12 cellular contexts compared by ENCODE assay signal in the genomic region with DNA sequence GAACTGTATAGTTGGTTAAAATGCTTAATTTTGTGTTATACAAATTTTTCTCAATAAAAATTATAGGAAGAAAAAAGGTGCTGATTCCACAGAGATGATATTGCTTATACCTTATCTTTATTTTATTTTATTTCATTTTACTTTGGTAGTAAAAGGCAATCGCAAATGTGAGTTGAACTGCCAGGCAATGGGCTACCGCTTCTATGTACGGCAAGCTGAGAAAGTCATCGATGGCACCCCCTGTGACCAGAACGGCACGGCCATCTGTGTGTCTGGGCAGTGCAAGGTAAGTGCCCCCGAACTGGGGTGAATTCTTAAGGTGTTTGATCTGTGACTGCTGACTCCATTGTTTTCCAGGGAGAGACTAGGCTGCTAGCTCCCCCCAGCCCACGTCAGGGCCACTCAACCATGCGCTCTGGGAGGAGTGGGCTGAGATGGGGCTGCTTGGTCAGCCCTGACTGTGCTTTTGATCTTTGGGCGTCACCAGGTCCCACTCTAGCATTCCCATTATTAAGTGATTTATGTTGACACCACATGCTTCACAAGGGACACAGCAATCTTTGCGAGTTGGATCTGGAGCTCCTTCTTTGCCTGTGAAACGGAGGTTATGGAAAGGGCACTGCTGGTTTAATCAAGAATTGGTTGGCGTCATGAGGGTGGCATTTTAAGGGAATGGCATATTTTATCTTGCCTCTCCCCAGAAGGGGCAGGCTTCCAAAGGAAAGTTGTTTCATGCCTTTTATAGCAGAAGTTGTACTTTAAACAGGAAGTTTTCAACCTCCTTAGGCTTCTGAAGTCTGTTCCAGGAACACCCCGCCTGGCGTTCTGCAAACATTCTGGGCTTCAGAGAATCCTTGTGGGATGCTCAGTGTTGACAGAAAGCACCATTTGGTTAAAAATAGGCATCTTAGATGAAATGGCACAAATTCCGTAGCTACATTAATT.
A peak's percentile ranks its signal among the peaks of the same experiment; 100 is the strongest.
DNase-seq lines count a peak whose midpoint lies in the region; ATAC-seq and TF ChIP-seq lines count a peak whose summit lies in the region.
"Had no signal": no experiment of that assay in that cellular context is flagged by ENCODE, and none has a peak within 500 bp of the region (broad histone marks: within the 10 kb centered on the region; RNA-seq: fewer than 3 reads in every experiment).

No MANE protein-coding gene starts in this region.

- DNase-seq in GM04504 (ENCODE audit: low read depth) (peak; percentile 17), chondrocyte (ENCODE audit: low spot score) (no peak), iPS-NIHi11 (ENCODE audit: low spot score) (peak; percentile 22), sciatic nerve (ENCODE audit: low spot score) (no peak), NCI-H1105 (lab: John Stamatoyannopoulos, UW) (no peak)
- DNase-seq in activated T-cell treated with anti-CD3 and anti-CD28 coated beads, Interleukin-2, amount 50 U/mL, for 72 hours, result no peak
- DNase-seq: activated CD4-positive, alpha-beta T cell treated with anti-CD3 and anti-CD28 coated beads for 36 hours; activated naive CD8-positive, alpha-beta T cell treated with anti-CD3 and anti-CD28 coated beads for 36 hours; gastrocnemius medialis; MV-4-11 had no signal

- H3K36me3 Mint-ChIP-seq in chondrocyte (ENCODE audit: low read depth), result no peaks in the 10 kb centered on the region
- no peaks in the 10 kb centered on the region for H3K36me3 Mint-ChIP-seq in activated T-cell treated with anti-CD3 and anti-CD28 coated beads, Interleukin-2, amount 50 U/mL, for 72 hours (ENCODE audit: insufficient read depth in 2 of 2)
- H3K36me3 Mint-ChIP-seq: activated naive CD8-positive, alpha-beta T cell treated with anti-CD3 and anti-CD28 coated beads for 36 hours had no signal

- ATAC-seq in sciatic nerve, result peak; percentile 39
- ATAC-seq in activated T-cell treated with anti-CD3 and anti-CD28 coated beads, Interleukin-2, amount 50 U/mL, for 72 hours (replicated peaks in 1 of 2), result no peak
- ATAC-seq in HG03342 (IDR thresholded peaks at IDR 0.05; ENCODE audit: unreplicated experiment), result no peak
- ATAC-seq in HG02981 (IDR thresholded peaks at IDR 0.05; ENCODE audit: unreplicated experiment), result no peak
- ATAC-seq: activated CD4-positive, alpha-beta T cell treated with anti-CD3 and anti-CD28 coated beads for 36 hours; gastrocnemius medialis had no signal

- peaks cover 7% of the 10 kb centered on the region for H3K4me1 Mint-ChIP-seq in chondrocyte (ENCODE audit: low read depth)
- H3K4me1 Mint-ChIP-seq in activated T-cell treated with anti-CD3 and anti-CD28 coated beads, Interleukin-2, amount 50 U/mL, for 72 hours (ENCODE audit: low read depth), result no peaks in the 10 kb centered on the region
- H3K4me1 Mint-ChIP-seq: activated CD4-positive, alpha-beta T cell treated with anti-CD3 and anti-CD28 coated beads for 36 hours; activated naive CD8-positive, alpha-beta T cell treated with anti-CD3 and anti-CD28 coated beads for 36 hours had no signal

- H3K4me3 Mint-ChIP-seq in chondrocyte (ENCODE audit: unreplicated experiment), result no peak overlapping the region
- H3K4me3 Mint-ChIP-seq in activated T-cell treated with anti-CD3 and anti-CD28 coated beads, Interleukin-2, amount 50 U/mL, for 72 hours, result no peak overlapping the region
- H3K4me3 Mint-ChIP-seq: activated CD4-positive, alpha-beta T cell treated with anti-CD3 and anti-CD28 coated beads for 36 hours; activated naive CD8-positive, alpha-beta T cell treated with anti-CD3 and anti-CD28 coated beads for 36 hours had no signal

- no peaks in the 10 kb centered on the region for H3K27me3 Mint-ChIP-seq in chondrocyte (ENCODE audit: low read depth)
- peaks cover 26% of the 10 kb centered on the region for H3K27me3 Mint-ChIP-seq in activated T-cell treated with anti-CD3 and anti-CD28 coated beads, Interleukin-2, amount 50 U/mL, for 72 hours (ENCODE audit: low read depth)

- H3K9me3 Mint-ChIP-seq in chondrocyte (ENCODE audit: low read depth), result no peaks in the 10 kb centered on the region
- H3K9me3 Mint-ChIP-seq in activated T-cell treated with anti-CD3 and anti-CD28 coated beads, Interleukin-2, amount 50 U/mL, for 72 hours, result no peaks in the 10 kb centered on the region
- H3K9me3 Mint-ChIP-seq: activated naive CD8-positive, alpha-beta T cell treated with anti-CD3 and anti-CD28 coated beads for 36 hours had no signal

- TF ChIP-seq CTCF in chondrocyte (IDR thresholded peaks at IDR 0.05), result peak; percentile 34

- intact Hi-C loops in sciatic nerve (cut with DNase I), result no loop called here

- no peak overlapping the region for H3K27ac Mint-ChIP-seq in chondrocyte (ENCODE audit: unreplicated experiment)
- H3K27ac Mint-ChIP-seq in activated T-cell treated with anti-CD3 and anti-CD28 coated beads, Interleukin-2, amount 50 U/mL, for 72 hours, result no peak overlapping the region
- H3K27ac Mint-ChIP-seq: activated CD4-positive, alpha-beta T cell treated with anti-CD3 and anti-CD28 coated beads for 36 hours; activated naive CD8-positive, alpha-beta T cell treated with anti-CD3 and anti-CD28 coated beads for 36 hours had no signal

Comparison
In these comparisons a context has a peak if more than half of its experiments do, and no peak if none do; other contexts are left out.
1. DNase-seq: peak in GM04504 (single experiment) and iPS-NIHi11 (single experiment); none in chondrocyte (single experiment), sciatic nerve (single experiment), activated T-cell treated with anti-CD3 and anti-CD28 coated beads, Interleukin-2, amount 50 U/mL, for 72 hours (0 of 2) and NCI-H1105 (single experiment).